ENCODE assay signal across 16 cellular contexts in genomic region chr21:41751621-41752020, GRCh38. TPM values are rescaled to one million over a fixed set of nuclear protein-coding genes. Genes with fewer than 3 reads are reported as not detected.
DNase-seq lines count a peak whose midpoint lies in the region; ATAC-seq and TF ChIP-seq lines count a peak whose summit lies in the region.
"Had no signal": no experiment of that assay in that cellular context is flagged by ENCODE, and none has a peak within 500 bp of the region (broad histone marks: within the 10 kb centered on the region; RNA-seq: fewer than 3 reads in every experiment).

No MANE protein-coding gene starts in this region.

- peak overlapping the region; percentile 18 for H3K14ac ChIP-seq in trophoblast cell (ENCODE audit: low read length)

- H3K9me3 ChIP-seq in trophoblast cell (ENCODE audit: insufficient read depth, low read depth, low read length) = no peaks in the 10 kb centered on the region
- no peaks in the 10 kb centered on the region for H3K9me3 ChIP-seq in T-helper 17 cell (ENCODE audit: control insufficient read depth, low read length, poor library complexity, severe bottlenecking)
- H3K9me3 ChIP-seq: uterus had no signal

- no CpG with 5 or more reads among the region's 11 CpGs for WGBS in trophoblast cell (ENCODE audit: extremely low coverage, insufficient coverage, insufficient read length)

- peaks cover 20 to 25% of the 10 kb centered on the region in 2 experiments for H3K4me1 ChIP-seq in trophoblast cell (ENCODE audit: control insufficient read depth in 1 of 2, insufficient read depth in 2 of 2, low read length in 2 of 2)
- H3K4me1 ChIP-seq: uterus had no signal

- H3K4me1 Mint-ChIP-seq in endothelial cell (ENCODE audit: unreplicated experiment) (peaks cover 17% of the 10 kb centered on the region), T-helper 17 cell (no peaks in the 10 kb centered on the region)
- H3K4me1 Mint-ChIP-seq: CD4-positive, CD25-positive, alpha-beta regulatory T cell had no signal

- no peak overlapping the region for H2AFZ ChIP-seq in trophoblast cell (ENCODE audit: insufficient read depth, low read length, poor library complexity)

- peaks cover 6% of the 10 kb centered on the region for H3K27me3 Mint-ChIP-seq in endothelial cell (ENCODE audit: unreplicated experiment)
- H3K27me3 Mint-ChIP-seq in T-helper 17 cell = peaks cover 19% of the 10 kb centered on the region

- no peak overlapping the region for H3K4ac ChIP-seq in trophoblast cell (ENCODE audit: low read depth, low read length)

- no peak for ATAC-seq in T-helper 17 cell
- ATAC-seq: activated CD8-positive, alpha-beta T cell treated with anti-CD3 and anti-CD28 coated beads, Interleukin-2, amount 10 ng/mL, durations not matched to agents 7 days and 5 days had no signal

- no peak overlapping the region for H4K8ac ChIP-seq in trophoblast cell (ENCODE audit: low read depth, low read length)

- H3K9me3 Mint-ChIP-seq in endothelial cell (ENCODE audit: unreplicated experiment) = no peaks in the 10 kb centered on the region
- H3K9me3 Mint-ChIP-seq: CD4-positive, CD25-positive, alpha-beta regulatory T cell; IgD-negative memory B cell had no signal

- peak; percentile 20 for DNase-seq in DMS153 treated with DMSO at 0.1 percent for 48 hours (lab: John Stamatoyannopoulos, UW; ENCODE audit: unreplicated experiment)
- peak; percentile 7 for DNase-seq in NCI-H128 (lab: John Stamatoyannopoulos, UW; ENCODE audit: unreplicated experiment)
- DNase-seq in epithelial cell of esophagus (ENCODE audit: low read depth) = peak; percentile 95
- DNase-seq in trophoblast cell = no peak
- DNase-seq in endothelial cell (ENCODE audit: low spot score) = no peak
- no peak for DNase-seq in cortex of kidney (lab: John Stamatoyannopoulos, UW)
- DNase-seq in D341Med (ENCODE audit: low spot score) = no peak
- DNase-seq in T-helper 17 cell = no peak
- DNase-seq: activated CD8-positive, alpha-beta T cell treated with anti-CD3 and anti-CD28 coated beads, Interleukin-2, amount 10 ng/mL, durations not matched to agents 7 days and 5 days; CD4-positive, CD25-positive, alpha-beta regulatory T cell; effector memory CD4-positive, alpha-beta T cell; NCI-H446; stimulated activated CD4-positive, alpha-beta T cell treated with anti-CD3 and anti-CD28 coated beads, Interleukin-4, amount 100 ng/mL, for 4 hours; uterus had no signal

- no peak overlapping the region for H2BK5ac ChIP-seq in trophoblast cell (ENCODE audit: low read depth, low read length, poor library complexity)

- no peak overlapping the region for H3K18ac ChIP-seq in trophoblast cell (ENCODE audit: low read length)

- peak overlapping the region; percentile 3 for H4K91ac ChIP-seq in trophoblast cell (ENCODE audit: low read depth, low read length)

- peak overlapping the region; percentile 26 for H3K4me2 ChIP-seq in trophoblast cell (ENCODE audit: low read length)

- H2BK12ac ChIP-seq in trophoblast cell (ENCODE audit: low read length) = no peak overlapping the region

- H3K36me3 Mint-ChIP-seq in endothelial cell (ENCODE audit: low read depth, unreplicated experiment) (peaks cover 18% of the 10 kb centered on the region), T-helper 17 cell (ENCODE audit: low read depth) (no peaks in the 10 kb centered on the region)
- H3K36me3 Mint-ChIP-seq: CD4-positive, CD25-positive, alpha-beta regulatory T cell; IgD-negative memory B cell had no signal

- H3K79me1 ChIP-seq in trophoblast cell (ENCODE audit: low read length) = no peaks in the 10 kb centered on the region

- TF ChIP-seq CTCF in epithelial cell of esophagus (IDR thresholded peaks at IDR 0.05; ENCODE audit: insufficient read depth, low read depth, low read length, missing control alignments) = peak; percentile 2
- TF ChIP-seq CTCF in endothelial cell (IDR thresholded peaks at IDR 0.05; ENCODE audit: unreplicated experiment) = no peak

- H4K12ac ChIP-seq in trophoblast cell (ENCODE audit: low read depth, low read length) = no peak overlapping the region

- no peak overlapping the region for H2AK5ac ChIP-seq in trophoblast cell (ENCODE audit: low read length)

- H3K27ac ChIP-seq in trophoblast cell (ENCODE audit: low read depth, low read length) = peak overlapping the region; percentile 24
- H3K27ac ChIP-seq: uterus had no signal

- no peak overlapping the region for H3K23ac ChIP-seq in trophoblast cell (ENCODE audit: low read length)

- no peak overlapping the region for H3K4me3 Mint-ChIP-seq in endothelial cell (ENCODE audit: unreplicated experiment)
- H3K4me3 Mint-ChIP-seq in T-helper 17 cell = no peak overlapping the region
- H3K4me3 Mint-ChIP-seq: activated CD8-positive, alpha-beta T cell treated with anti-CD3 and anti-CD28 coated beads, Interleukin-2, amount 10 ng/mL, durations not matched to agents 7 days and 5 days; CD4-positive, CD25-positive, alpha-beta regulatory T cell; IgD-negative memory B cell had no signal

- H3K79me2 ChIP-seq in trophoblast cell (ENCODE audit: control insufficient read depth, insufficient read depth, low read length, poor library complexity) = no peaks in the 10 kb centered on the region

- H3K4me3 ChIP-seq in epithelial cell of esophagus (ENCODE audit: low read length) (peak overlapping the region; percentile 15), trophoblast cell (ENCODE audit: low read depth, low read length) (no peak overlapping the region)
- H3K4me3 ChIP-seq: uterus had no signal

- peaks cover 6 to 7% of the 10 kb centered on the region in 2 experiments for H3K36me3 ChIP-seq in trophoblast cell (ENCODE audit: control insufficient read depth in 1 of 2, insufficient read depth in 2 of 2, low read length in 2 of 2)
- H3K36me3 ChIP-seq: uterus had no signal

- no peaks in the 10 kb centered on the region for H3K27me3 ChIP-seq in trophoblast cell (ENCODE audit: insufficient read depth, low read length)
- H3K27me3 ChIP-seq: uterus had no signal

- no peak overlapping the region for H3K27ac Mint-ChIP-seq in endothelial cell (ENCODE audit: unreplicated experiment)
- no peak overlapping the region for H3K27ac Mint-ChIP-seq in T-helper 17 cell
- H3K27ac Mint-ChIP-seq: activated CD8-positive, alpha-beta T cell treated with anti-CD3 and anti-CD28 coated beads, Interleukin-2, amount 10 ng/mL, durations not matched to agents 7 days and 5 days; CD4-positive, CD25-positive, alpha-beta regulatory T cell; IgD-negative memory B cell had no signal

- H3K9ac ChIP-seq in trophoblast cell (ENCODE audit: low read length) = no peak overlapping the region

- no peak overlapping the region for H2BK120ac ChIP-seq in trophoblast cell (ENCODE audit: insufficient read depth, low read length, poor library complexity)

RNA-seq across cellular contexts. Expression of gene RIPK4, which starts 15.2 kb away (rescaled TPM):
- polyA plus RNA-seq in trophoblast cell (2013) = 2.6 and 2.7 TPM in 2 replicates
- 9.6 TPM for total RNA-seq in endothelial cell (ENCODE audit: unreplicated experiment)
- total RNA-seq in T-helper 17 cell = under 1 TPM; 0.37 to 0.50 TPM
- total RNA-seq: activated CD8-positive, alpha-beta T cell treated with anti-CD3 and anti-CD28 coated beads, Interleukin-2, amount 10 ng/mL, durations not matched to agents 7 days and 5 days had no signal
- polyA plus RNA-seq: IgD-negative memory B cell, neural cell had no signal

Comparison
In these comparisons a context has a peak if more than half of its experiments do, and no peak if none do; other contexts are left out.
1. DNase-seq: peak in DMS153 treated with DMSO at 0.1 percent for 48 hours (single experiment), NCI-H128 (single experiment) and epithelial cell of esophagus (single experiment); none in trophoblast cell (0 of 2), endothelial cell (single experiment), cortex of kidney (single experiment), D341Med (single experiment) and T-helper 17 cell (0 of 3).